In the genomic region with DNA sequence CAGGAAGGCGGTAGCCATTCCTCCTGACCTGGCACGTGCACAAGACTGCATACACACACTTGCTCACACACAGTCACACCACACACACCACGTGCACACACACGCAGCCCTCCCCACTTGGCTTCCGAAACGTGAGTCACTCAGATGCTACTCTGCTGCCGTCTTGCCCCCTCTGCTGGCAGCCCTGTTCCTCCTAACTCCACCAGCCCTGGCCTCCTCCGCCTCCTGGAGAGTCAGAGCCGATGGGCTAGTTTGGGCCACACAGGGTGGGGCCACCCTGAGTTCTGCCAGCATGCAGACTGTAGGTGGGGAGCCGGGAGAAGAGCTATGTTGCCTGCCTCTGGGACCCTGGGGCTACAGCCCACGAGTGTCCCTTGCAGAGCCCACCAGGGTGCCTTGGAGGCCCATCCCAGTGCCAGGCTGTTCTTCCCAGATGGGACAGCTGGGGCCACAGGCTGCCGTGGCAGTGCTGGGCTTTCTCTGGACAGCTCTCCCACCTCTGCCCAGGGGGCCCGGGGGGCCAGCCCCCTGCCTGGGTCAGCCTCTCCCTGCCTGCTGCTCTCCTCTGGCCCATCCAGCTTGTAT, we compare ENCODE assay signal across 8 cellular contexts. TPM values are rescaled to one million over a fixed set of nuclear protein-coding genes. Genes with fewer than 3 reads are reported as not detected.
A peak's percentile ranks its signal among the peaks of the same experiment; 100 is the strongest.
DNase-seq lines count a peak whose midpoint lies in the region; ATAC-seq and TF ChIP-seq lines count a peak whose summit lies in the region.

No MANE protein-coding gene starts in this region.

- H4K91ac ChIP-seq in trophoblast cell (ENCODE audit: low read depth, low read length), result no peak overlapping the region

- H3K9me2 ChIP-seq in Karpas-422 (replicated peaks; ENCODE audit: insufficient read depth, low read length), result no peaks in the 10 kb centered on the region

- peaks cover 13% of the 10 kb centered on the region for H3K36me3 Mint-ChIP-seq in Caco-2 (ENCODE audit: insufficient read depth, unreplicated experiment)
- H3K36me3 Mint-ChIP-seq in activated CD4-positive, alpha-beta memory T cell treated with anti-CD3 and anti-CD28 coated beads for 36 hours, result peaks cover 17% of the 10 kb centered on the region

- H3K9ac ChIP-seq in Karpas-422 (ENCODE audit: low read length) (no peak overlapping the region), trophoblast cell (ENCODE audit: low read length) (no peak overlapping the region)

- H4K12ac ChIP-seq in trophoblast cell (ENCODE audit: low read depth, low read length), result peak overlapping the region; percentile 0

- H4K20me1 ChIP-seq in Karpas-422 (ENCODE audit: insufficient read depth, low read depth, low read length), result peaks cover 10% of the 10 kb centered on the region; the same call in 1 of the 2 replicates

- no peak overlapping the region for H2BK5ac ChIP-seq in trophoblast cell (ENCODE audit: low read depth, low read length, poor library complexity)

- H3K9me3 ChIP-seq in Caco-2 (no peaks in the 10 kb centered on the region), Karpas-422 (ENCODE audit: low read length) (no peaks in the 10 kb centered on the region), trophoblast cell (ENCODE audit: insufficient read depth, low read depth, low read length) (peaks cover 2% of the 10 kb centered on the region)

- H3K4me1 ChIP-seq in Caco-2 (no peaks in the 10 kb centered on the region), Karpas-422 (ENCODE audit: low read length) (no peaks in the 10 kb centered on the region), trophoblast cell (ENCODE audit: control insufficient read depth in 1 of 2, insufficient read depth in 2 of 2, low read length in 2 of 2) (no peaks in the 10 kb centered on the region)

- no peaks in the 10 kb centered on the region for H3K9me3 Mint-ChIP-seq in Caco-2 (ENCODE audit: unreplicated experiment)
- H3K9me3 Mint-ChIP-seq in activated CD4-positive, alpha-beta memory T cell treated with anti-CD3 and anti-CD28 coated beads for 36 hours, result no peaks in the 10 kb centered on the region

- H3K4me3 ChIP-seq in Caco-2 (ENCODE audit: low read depth, low read length), result no peak overlapping the region
- no peak overlapping the region for H3K4me3 ChIP-seq in Karpas-422 (ENCODE audit: low read length)
- H3K4me3 ChIP-seq in trophoblast cell (ENCODE audit: low read depth, low read length), result no peak overlapping the region

- POLR2A ChIA-PET in Caco-2 (lab: Charles Lee), result no interaction called here
- POLR2A ChIA-PET in activated CD4-positive, alpha-beta memory T cell treated with anti-CD3 and anti-CD28 coated beads for 36 hours (lab: Charles Lee), result no interaction called here

- no peaks in the 10 kb centered on the region for H3K79me1 ChIP-seq in trophoblast cell (ENCODE audit: low read length)

- DNase-seq in Caco-2 (peak in 1 of 2 experiments; percentile 46), Karpas-422 (peak; percentile 67), erythroblast (lab: John Stamatoyannopoulos, UW) (peak; percentile 35 to 49), trophoblast cell (peak; percentile 11 to 40), NCI-H2029 treated with DMSO at 0.1 percent for 48 hours (lab: John Stamatoyannopoulos, UW) (no peak), T-helper 1 cell (no peak)
- DNase-seq in activated CD4-positive, alpha-beta memory T cell treated with anti-CD3 and anti-CD28 coated beads for 36 hours, result peak; percentile 65

- peak; percentile 28 to 61 for TF ChIP-seq CTCF in Caco-2 (IDR thresholded peaks at IDR 0.05; ENCODE audit: insufficient read depth in 1 of 2, low read depth in 1 of 2, low read length in 1 of 2, severe bottlenecking in 1 of 2, unreplicated experiment in 1 of 2)

- BruUV-seq in Caco-2 (replicated peaks; lab: Mats Ljungman, UMichigan), result no TSS peak

- intact Hi-C loops in Caco-2 (cut with micrococcal nuclease; ENCODE audit: unreplicated experiment), result no loop called here
- intact Hi-C loops in activated CD4-positive, alpha-beta memory T cell treated with anti-CD3 and anti-CD28 coated beads for 36 hours (cut with micrococcal nuclease), result no loop called here

- no peaks in the 10 kb centered on the region for H3K79me2 ChIP-seq in Karpas-422 (ENCODE audit: low read length)
- no peaks in the 10 kb centered on the region for H3K79me2 ChIP-seq in trophoblast cell (ENCODE audit: control insufficient read depth, insufficient read depth, low read length, poor library complexity)

- H3K23ac ChIP-seq in trophoblast cell (ENCODE audit: low read length), result no peak overlapping the region

- H3K14ac ChIP-seq in trophoblast cell (ENCODE audit: low read length), result no peak overlapping the region

- H2BK120ac ChIP-seq in trophoblast cell (ENCODE audit: insufficient read depth, low read length, poor library complexity), result no peak overlapping the region

- H3K36me3 ChIP-seq in Caco-2 (ENCODE audit: control insufficient read depth, insufficient read depth, low read length) (no peaks in the 10 kb centered on the region; the same call in none of the 2 replicates), Karpas-422 (ENCODE audit: insufficient read depth, low read length) (peaks cover 12% of the 10 kb centered on the region), trophoblast cell (ENCODE audit: control insufficient read depth in 1 of 2, insufficient read depth in 2 of 2, low read length in 2 of 2) (peaks cover 43 to 57% of the 10 kb centered on the region in 2 experiments)

- H3K4me2 ChIP-seq in Karpas-422 (ENCODE audit: low read depth, low read length, poor library complexity, severe bottlenecking) (no peak overlapping the region), trophoblast cell (ENCODE audit: low read length) (no peak overlapping the region)

- H3K27ac ChIP-seq in Karpas-422 (ENCODE audit: low read length), result no peak overlapping the region
- no peak overlapping the region for H3K27ac ChIP-seq in trophoblast cell (ENCODE audit: low read depth, low read length)

- H3K27ac Mint-ChIP-seq in Caco-2 (ENCODE audit: unreplicated experiment), result no peak overlapping the region
- H3K27ac Mint-ChIP-seq in activated CD4-positive, alpha-beta memory T cell treated with anti-CD3 and anti-CD28 coated beads for 36 hours, result peak overlapping the region; percentile 18

- WGBS in trophoblast cell (ENCODE audit: extremely low coverage, insufficient coverage, insufficient read length), result no CpG with 5 or more reads among the region's 13 CpGs

- H2BK12ac ChIP-seq in trophoblast cell (ENCODE audit: low read length), result no peak overlapping the region

- CTCF ChIA-PET in Caco-2 (lab: Charles Lee), result no interaction called here
- CTCF ChIA-PET in activated CD4-positive, alpha-beta memory T cell treated with anti-CD3 and anti-CD28 coated beads for 36 hours (lab: Charles Lee), result interaction anchor here (0.8 to 1.2 kb wide), 3 partner anchors 11 to 207 kb away, joined by 3 to 4 read pairs (median 4); no protein-coding TSS in a partner anchor

- H3K4me3 Mint-ChIP-seq in Caco-2 (ENCODE audit: unreplicated experiment), result no peak overlapping the region
- H3K4me3 Mint-ChIP-seq in activated CD4-positive, alpha-beta memory T cell treated with anti-CD3 and anti-CD28 coated beads for 36 hours, result no peak overlapping the region

- H2AK5ac ChIP-seq in trophoblast cell (ENCODE audit: low read length), result no peak overlapping the region

- H3K27me3 ChIP-seq in Caco-2 (replicated peaks; ENCODE audit: control insufficient read depth, insufficient read depth, low read length) (no peaks in the 10 kb centered on the region), Karpas-422 (ENCODE audit: low read length) (no peaks in the 10 kb centered on the region), trophoblast cell (ENCODE audit: insufficient read depth, low read length) (no peaks in the 10 kb centered on the region)

- no peaks in the 10 kb centered on the region for H3K4me1 Mint-ChIP-seq in Caco-2 (ENCODE audit: low read depth, unreplicated experiment)
- peaks cover 5% of the 10 kb centered on the region for H3K4me1 Mint-ChIP-seq in activated CD4-positive, alpha-beta memory T cell treated with anti-CD3 and anti-CD28 coated beads for 36 hours (ENCODE audit: low read depth)

- H3K18ac ChIP-seq in trophoblast cell (ENCODE audit: low read length), result no peak overlapping the region

- H2AFZ ChIP-seq in Karpas-422 (ENCODE audit: low read length) (no peak overlapping the region), trophoblast cell (ENCODE audit: insufficient read depth, low read length, poor library complexity) (no peak overlapping the region)

- ATAC-seq in HG02610 (IDR thresholded peaks at IDR 0.05; ENCODE audit: unreplicated experiment), result no peak

- H4K8ac ChIP-seq in trophoblast cell (ENCODE audit: low read depth, low read length), result no peak overlapping the region

- H3K4ac ChIP-seq in trophoblast cell (ENCODE audit: low read depth, low read length), result no peak overlapping the region

- no peaks in the 10 kb centered on the region for H3K27me3 Mint-ChIP-seq in Caco-2 (ENCODE audit: insufficient read depth, unreplicated experiment)
- no peaks in the 10 kb centered on the region for H3K27me3 Mint-ChIP-seq in activated CD4-positive, alpha-beta memory T cell treated with anti-CD3 and anti-CD28 coated beads for 36 hours

- no peak for TF ChIP-seq POLR2A in erythroblast (IDR thresholded peaks at IDR 0.05; ENCODE audit: low read length)

RNA-seq across cellular contexts. Expression of a gene that starts 12.1 kb away (rescaled TPM):
- 63.3 and 65.3 TPM in 2 replicates for total RNA-seq in Caco-2 (2022)
- total RNA-seq in Karpas-422 (2014; rRNA removed; shearing (Covaris generic); ENCODE audit: low replicate concordance), result 56.9 and 119 TPM in 2 replicates
- total RNA-seq in activated CD4-positive, alpha-beta memory T cell treated with anti-CD3 and anti-CD28 coated beads for 36 hours, result 10 to 100 TPM; 85.4 to 86.1 TPM
- polyA plus RNA-seq in trophoblast cell (2013), result 45.0 and 50.2 TPM in 2 replicates

RNA-seq across cellular contexts. Expression of a gene that starts 19.5 kb away (rescaled TPM):
- 345 and 359 TPM in 2 replicates for total RNA-seq in Caco-2 (2022)
- 303 and 490 TPM in 2 replicates for total RNA-seq in Karpas-422 (2014; rRNA removed; shearing (Covaris generic); ENCODE audit: low replicate concordance)
- total RNA-seq in activated CD4-positive, alpha-beta memory T cell treated with anti-CD3 and anti-CD28 coated beads for 36 hours, result 100 to 1,000 TPM; 334 to 346 TPM
- 314 and 343 TPM in 2 replicates for polyA plus RNA-seq in trophoblast cell (2013)

RNA-seq across cellular contexts. Expression of a gene that starts 28.3 kb away (rescaled TPM):
- total RNA-seq in Caco-2 (2022), result 37.6 and 39.9 TPM in 2 replicates
- 31.5 and 40.7 TPM in 2 replicates for total RNA-seq in Karpas-422 (2014; rRNA removed; shearing (Covaris generic); ENCODE audit: low replicate concordance)
- total RNA-seq in activated CD4-positive, alpha-beta memory T cell treated with anti-CD3 and anti-CD28 coated beads for 36 hours, result 10 to 100 TPM; 20.7 to 22.0 TPM
- 30.8 and 31.5 TPM in 2 replicates for polyA plus RNA-seq in trophoblast cell (2013)

Comparison
In these comparisons a context has a peak if more than half of its experiments do, and no peak if none do; other contexts are left out.
1. DNase-seq: peak in Karpas-422 (single experiment), activated CD4-positive, alpha-beta memory T cell treated with anti-CD3 and anti-CD28 coated beads for 36 hours (single experiment), erythroblast (2 of 2) and trophoblast cell (2 of 2); none in NCI-H2029 treated with DMSO at 0.1 percent for 48 hours (single experiment) and T-helper 1 cell (0 of 5).